In genomic region chr2:71453404-71454220, GRCh38 we compare ENCODE assay signal across 8 cellular contexts. TPM values are rescaled to one million over a fixed set of nuclear protein-coding genes. Genes with fewer than 3 reads are reported as not detected.
A peak's percentile ranks its signal among the peaks of the same experiment; 100 is the strongest.
DNase-seq lines count a peak whose midpoint lies in the region; ATAC-seq and TF ChIP-seq lines count a peak whose summit lies in the region.

Gene DYSF (plus strand): TSS chr2:71453561.

- H3K27ac ChIP-seq in RWPE2 (ENCODE audit: poor library complexity, severe bottlenecking) (peak within 1 kb of the TSS; percentile 18), muscle layer of duodenum (ENCODE audit: low read length) (peak within 1 kb of the TSS; percentile 56), aorta (ENCODE audit: low read depth in 1 of 2, low read length in 2 of 2) (no peak within 1 kb of the TSS)

- ATAC-seq in RWPE2 (ENCODE audit: low read depth) (peak; percentile 56), aorta (ENCODE audit: low FRiP score) (peak; percentile 65), GM19467 (IDR thresholded peaks at IDR 0.05; ENCODE audit: unreplicated experiment) (no peak), HG02870 (IDR thresholded peaks at IDR 0.05; ENCODE audit: unreplicated experiment) (no peak)

- WGBS in aorta, 2 donors, result 1% methylated on average over 64 to 66 of the region's 66 CpGs

- H3K4me3 ChIP-seq in RWPE2 (ENCODE audit: severe bottlenecking), result peak within 1 kb of the TSS; percentile 12
- H3K4me3 ChIP-seq in muscle layer of duodenum (ENCODE audit: low read depth in 1 of 2, low read length in 2 of 2), result peak within 1 kb of the TSS; percentile 63 to 65
- peak within 1 kb of the TSS; percentile 31 to 38 for H3K4me3 ChIP-seq in aorta (ENCODE audit: low read length in 2 of 2)

- DNase-seq in NCI-H1105 treated with DMSO at 0.1 percent for 48 hours (lab: John Stamatoyannopoulos, UW) (peak; percentile 13), NCI-H1105 (lab: John Stamatoyannopoulos, UW) (no peak), RWPE2 (ENCODE audit: low spot score) (no peak), erythroblast (lab: John Stamatoyannopoulos, UW) (peak; percentile 83 to 86), aorta (peak; percentile 69 to 85)

- TF ChIP-seq POLR2A in erythroblast (IDR thresholded peaks at IDR 0.05; ENCODE audit: low read length), result no peak

- TF ChIP-seq CTCF in RWPE2 (IDR thresholded peaks at IDR 0.05; ENCODE audit: poor library complexity, severe bottlenecking), result no peak

- intact Hi-C loops in aorta (cut with DNase I), result no loop called here

- H3K36me3 ChIP-seq in RWPE2 (ENCODE audit: low read depth), result no peaks in the 10 kb centered on the region
- no peaks in the 10 kb centered on the region for H3K36me3 ChIP-seq in muscle layer of duodenum (ENCODE audit: control insufficient read depth in 1 of 2, insufficient read depth in 2 of 2, low read length in 2 of 2)
- H3K36me3 ChIP-seq in aorta (ENCODE audit: control insufficient read depth in 1 of 2, insufficient read depth in 2 of 2, low read length in 1 of 2), result peaks cover 0 to 1% of the 10 kb centered on the region in 2 donors

- no peaks in the 10 kb centered on the region for H3K9me3 ChIP-seq in RWPE2 (ENCODE audit: severe bottlenecking)
- no peaks in the 10 kb centered on the region for H3K9me3 ChIP-seq in muscle layer of duodenum (ENCODE audit: control insufficient read depth in 1 of 2, low read length in 2 of 2)
- H3K9me3 ChIP-seq in aorta (ENCODE audit: control insufficient read depth, low read length), result no peaks in the 10 kb centered on the region

- H3K4me1 ChIP-seq in RWPE2 (ENCODE audit: insufficient read depth, poor library complexity, severe bottlenecking) (peaks cover 6% of the 10 kb centered on the region), muscle layer of duodenum (ENCODE audit: control insufficient read depth in 1 of 2, insufficient read depth in 2 of 2, low read length in 2 of 2) (peaks cover 11 to 58% of the 10 kb centered on the region in 2 donors), aorta (ENCODE audit: control insufficient read depth in 1 of 2, insufficient read depth in 2 of 2, low read length in 2 of 2) (no peaks in the 10 kb centered on the region)

- H3K27me3 ChIP-seq in RWPE2 (ENCODE audit: insufficient read depth, poor library complexity, severe bottlenecking) (no peaks in the 10 kb centered on the region), muscle layer of duodenum (ENCODE audit: low read depth, low read length) (no peaks in the 10 kb centered on the region), aorta (ENCODE audit: control insufficient read depth in 1 of 2, insufficient read depth in 2 of 2, low read length in 1 of 2) (no peaks in the 10 kb centered on the region)

RNA-seq across cellular contexts. Expression of gene DYSF, which starts in this region (rescaled TPM):
- total RNA-seq in aorta, result 10 to 100 TPM; 21.3 to 28.8 TPM
- 10 to 100 TPM in 1 of 2 donors, 1 to 10 TPM in 1; 3.1 to 13.8 TPM for polyA plus RNA-seq in aorta

Comparison
In these comparisons a context has a peak if more than half of its experiments do, and no peak if none do; other contexts are left out.
1. DNase-seq: peak in NCI-H1105 treated with DMSO at 0.1 percent for 48 hours (single experiment), erythroblast (2 of 2) and aorta (2 of 2); none in NCI-H1105 (single experiment) and RWPE2 (single experiment).
2. ATAC-seq: peak in RWPE2 (single experiment) and aorta (single experiment); none in GM19467 (single experiment) and HG02870 (single experiment).
3. H3K27ac ChIP-seq: peak in RWPE2 (single experiment) and muscle layer of duodenum (single experiment); none in aorta (0 of 2).
4. H3K4me3 ChIP-seq: peak in every context shown above with its lines; median percentile 64 in muscle layer of duodenum; 34 in aorta; 12 in RWPE2.